In the genomic region with DNA sequence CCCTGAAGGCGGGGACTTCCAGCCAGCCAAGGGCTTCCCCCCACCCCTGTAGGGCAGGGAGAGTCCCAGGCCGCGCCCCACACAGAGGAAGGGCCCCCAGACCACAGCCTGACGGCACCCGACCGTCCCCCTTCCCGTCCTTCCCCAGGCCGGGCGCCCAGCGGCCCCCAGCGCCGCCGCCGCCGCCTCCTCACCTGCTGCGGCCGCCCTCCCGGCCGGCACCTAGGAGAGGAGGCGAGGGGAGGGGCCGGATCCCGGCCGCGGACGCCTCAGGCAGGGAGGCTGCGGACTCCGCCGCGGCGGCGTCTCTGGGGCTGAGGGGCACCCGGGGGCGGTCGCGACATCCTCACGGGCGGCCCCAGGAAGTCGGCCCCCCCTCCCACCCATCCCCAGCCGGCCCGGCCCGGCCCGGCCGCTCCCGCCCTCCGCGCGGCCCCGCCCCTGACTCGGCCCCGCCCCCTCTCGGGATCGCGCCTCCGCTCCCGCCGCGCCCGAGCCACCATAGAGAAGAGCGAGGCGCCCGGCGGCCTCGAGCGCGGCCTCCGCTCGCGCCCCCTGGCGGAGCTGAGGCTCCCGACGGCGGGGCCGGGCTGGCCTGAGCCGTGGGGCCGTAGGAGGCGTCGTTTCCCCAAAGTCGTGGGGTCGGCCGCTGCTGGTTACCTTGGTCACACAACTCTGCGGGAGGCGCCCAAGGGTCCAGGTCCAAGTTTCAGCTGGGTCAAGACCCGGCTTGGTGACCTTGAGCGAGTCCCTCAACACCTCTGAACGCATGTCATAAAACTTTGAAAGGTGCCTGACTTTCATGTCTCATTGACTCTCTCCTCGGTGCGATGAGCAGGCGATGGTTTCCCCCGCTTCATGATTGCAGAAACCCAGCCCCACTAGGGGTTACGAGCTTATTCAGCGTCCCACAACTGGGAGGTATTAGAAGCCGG, we compare ENCODE assay signal across 1 cellular context.
TF ChIP-seq lines count a peak whose summit lies in the region.

No MANE protein-coding gene starts in this region.

TF ChIP-seq in H1, 55 proteins besides CTCF, POLR2A, EP300 and RAD21 (continued from another document):
- TF ChIP-seq KDM1A (IDR thresholded peaks at IDR 0.05; ENCODE audit: borderline replicate concordance, low read length) (no peak), SUZ12 (IDR thresholded peaks at IDR 0.05; ENCODE audit: low read length) (no peak)
TF ChIP-seq in H1: peak in this region for 12.
